ENCODE assay signal across 11 cellular contexts in genomic region chr6:11425876-11426275, GRCh38.
"Had no signal": no experiment of that assay in that cellular context is flagged by ENCODE, and none has a peak within 500 bp of the region (broad histone marks: within the 10 kb centered on the region; RNA-seq: fewer than 3 reads in every experiment).

No MANE protein-coding gene starts in this region.

- H3K4me1 ChIP-seq: colonic mucosa, uterus had no signal

- H3K4me3 Mint-ChIP-seq: activated naive CD4-positive, alpha-beta T cell treated with anti-CD3 and anti-CD28 coated beads, Interleukin-2, amount 10 ng/mL, durations not matched to agents 7 days and 5 days; activated T-helper 17 cell treated with anti-CD3 and anti-CD28 coated beads, Interleukin-2, amount 50 U/mL, for 72 hours; stimulated activated naive CD8-positive, alpha-beta T cell treated with anti-CD3 and anti-CD28 coated beads, Interleukin-15, Interleukin-2, amounts not matched to agents 100 ng/mL and 50 ng/mL, for 24 hours had no signal

- H3K4me3 ChIP-seq: colonic mucosa, ovary, uterus had no signal

- H3K27me3 ChIP-seq: colonic mucosa, ovary, uterus had no signal

- H3K27ac ChIP-seq: colonic mucosa, ovary had no signal

- ATAC-seq: activated T-helper 17 cell treated with anti-CD3 and anti-CD28 coated beads, Interleukin-2, amount 50 U/mL, for 72 hours; esophagus mucosa had no signal

- H3K36me3 ChIP-seq: colonic mucosa, ovary, uterus had no signal

- H3K36me3 Mint-ChIP-seq: activated naive CD4-positive, alpha-beta T cell treated with anti-CD3 and anti-CD28 coated beads, Interleukin-2, amount 10 ng/mL, durations not matched to agents 7 days and 5 days had no signal

- DNase-seq: activated CD4-positive, alpha-beta T cell treated with anti-CD3 and anti-CD28 coated beads, Interleukin-2, amount 50 U/mL, for 1 hour; activated naive CD4-positive, alpha-beta T cell treated with anti-CD3 and anti-CD28 coated beads, Interleukin-2, amount 10 ng/mL, durations not matched to agents 7 days and 5 days; activated T-cell treated with anti-CD3 and anti-CD28 coated beads for 4 hours; central memory CD4-positive, alpha-beta T cell; colonic mucosa; ovary; T-helper 2 cell; uterus had no signal

- H3K27me3 Mint-ChIP-seq: activated T-helper 17 cell treated with anti-CD3 and anti-CD28 coated beads, Interleukin-2, amount 50 U/mL, for 72 hours; stimulated activated naive CD8-positive, alpha-beta T cell treated with anti-CD3 and anti-CD28 coated beads, Interleukin-15, Interleukin-2, amounts not matched to agents 100 ng/mL and 50 ng/mL, for 24 hours had no signal

- H3K9me3 ChIP-seq: colonic mucosa, ovary, uterus had no signal

- H3K27ac Mint-ChIP-seq: activated naive CD4-positive, alpha-beta T cell treated with anti-CD3 and anti-CD28 coated beads, Interleukin-2, amount 10 ng/mL, durations not matched to agents 7 days and 5 days; activated T-helper 17 cell treated with anti-CD3 and anti-CD28 coated beads, Interleukin-2, amount 50 U/mL, for 72 hours; stimulated activated naive CD8-positive, alpha-beta T cell treated with anti-CD3 and anti-CD28 coated beads, Interleukin-15, Interleukin-2, amounts not matched to agents 100 ng/mL and 50 ng/mL, for 24 hours had no signal

- H3K9me3 Mint-ChIP-seq: activated naive CD4-positive, alpha-beta T cell treated with anti-CD3 and anti-CD28 coated beads, Interleukin-2, amount 10 ng/mL, durations not matched to agents 7 days and 5 days; activated T-helper 17 cell treated with anti-CD3 and anti-CD28 coated beads, Interleukin-2, amount 50 U/mL, for 72 hours; stimulated activated naive CD8-positive, alpha-beta T cell treated with anti-CD3 and anti-CD28 coated beads, Interleukin-15, Interleukin-2, amounts not matched to agents 100 ng/mL and 50 ng/mL, for 24 hours had no signal
